In genomic region chr12:69900720-69901131, GRCh38 we compare ENCODE assay signal across 8 cellular contexts.
DNase-seq lines count a peak whose midpoint lies in the region; ATAC-seq lines count a peak whose summit lies in the region.

No MANE protein-coding gene starts in this region.

- peak; percentile 5 for DNase-seq in GM19238 (ENCODE audit: insufficient read length, low spot score)
- peak; percentile 69 to 93 for DNase-seq in NCI-H526 (lab: John Stamatoyannopoulos, UW)
- DNase-seq in activated CD4-positive, alpha-beta T cell treated with anti-CD3 and anti-CD28 coated beads, Interleukin-2, amount 50 U/mL, for 48 hours, result peak; percentile 49 to 71
- DNase-seq in effector memory CD4-positive, alpha-beta T cell, result peak in 2 of 3 donors; percentile 2 to 38
- DNase-seq in mucosa of gallbladder (ENCODE audit: low spot score), result peak; percentile 84
- peak; percentile 50 for DNase-seq in stimulated activated CD8-positive, alpha-beta memory T cell treated with anti-CD3 and anti-CD28 coated beads, Interleukin-7, amount 100 ng/mL, for 24 hours (ENCODE audit: low read depth)

- ATAC-seq in HG03520 (IDR thresholded peaks at IDR 0.05; ENCODE audit: unreplicated experiment), result peak; percentile 74

- peak overlapping the region in 2 of 11 experiments; percentile 13 to 34; a peak in 4 of 22 replicates for H3K27ac ChIP-seq in BLaER1 treated with 17β-estradiol and CSF1 and Interleukin-3, amounts not matched to agents 10 nM and 100 nM
- no peak overlapping the region for H3K27ac ChIP-seq in effector memory CD4-positive, alpha-beta T cell (ENCODE audit: insufficient read depth, low read length, poor library complexity, severe bottlenecking)

- peak overlapping the region; percentile 32 to 66 (median 50); a peak in 21 of 22 replicates for H3K4me2 ChIP-seq in BLaER1 treated with 17β-estradiol and CSF1 and Interleukin-3, amounts not matched to agents 10 nM and 100 nM

- no peak overlapping the region for H3K9ac ChIP-seq in BLaER1 treated with 17β-estradiol and CSF1 and Interleukin-3, amounts not matched to agents 10 nM and 100 nM

- no peak overlapping the region for H3K4me3 ChIP-seq in BLaER1 treated with 17β-estradiol and CSF1 and Interleukin-3, amounts not matched to agents 10 nM and 100 nM
- H3K4me3 ChIP-seq in effector memory CD4-positive, alpha-beta T cell (ENCODE audit: insufficient read depth, low read depth, low read length, poor library complexity, severe bottlenecking), result no peak overlapping the region

- H3K36me3 ChIP-seq in BLaER1 treated with 17β-estradiol and CSF1 and Interleukin-3, amounts not matched to agents 10 nM and 100 nM, result no peaks in the 10 kb centered on the region
- no peaks in the 10 kb centered on the region for H3K36me3 ChIP-seq in effector memory CD4-positive, alpha-beta T cell (ENCODE audit: control insufficient read depth, insufficient read depth, low read length)

- no peaks in the 10 kb centered on the region for H3K9me3 ChIP-seq in BLaER1 treated with 17β-estradiol and CSF1 and Interleukin-3, amounts not matched to agents 10 nM and 100 nM (replicated peaks in 1 of 11)
- no peaks in the 10 kb centered on the region for H3K9me3 ChIP-seq in effector memory CD4-positive, alpha-beta T cell (ENCODE audit: control insufficient read depth, low read length)

- H4K20me1 ChIP-seq in BLaER1 treated with 17β-estradiol and CSF1 and Interleukin-3, amounts not matched to agents 10 nM and 100 nM, result no peaks in the 10 kb centered on the region

- H3K27me3 ChIP-seq in BLaER1 treated with 17β-estradiol and CSF1 and Interleukin-3, amounts not matched to agents 10 nM and 100 nM, result no peaks in the 10 kb centered on the region
- no peaks in the 10 kb centered on the region for H3K27me3 ChIP-seq in effector memory CD4-positive, alpha-beta T cell (replicated peaks; ENCODE audit: control insufficient read depth, insufficient read depth, low read length, poor library complexity, severe bottlenecking)

- peaks cover 8 to 36% (median 14%) of the 10 kb centered on the region in 10 experiments for H3K4me1 ChIP-seq in BLaER1 treated with 17β-estradiol and CSF1 and Interleukin-3, amounts not matched to agents 10 nM and 100 nM
- no peaks in the 10 kb centered on the region for H3K4me1 ChIP-seq in effector memory CD4-positive, alpha-beta T cell (ENCODE audit: control insufficient read depth, insufficient read depth, low read length, poor library complexity, severe bottlenecking)

Comparison
In these comparisons a context has a peak if more than half of its experiments do, and no peak if none do; other contexts are left out.
1. DNase-seq: peak in every context shown above with its lines; median percentile 84 in mucosa of gallbladder; 81 in NCI-H526; 60 in activated CD4-positive, alpha-beta T cell treated with anti-CD3 and anti-CD28 coated beads, Interleukin-2, amount 50 U/mL, for 48 hours; 50 in stimulated activated CD8-positive, alpha-beta memory T cell treated with anti-CD3 and anti-CD28 coated beads, Interleukin-7, amount 100 ng/mL, for 24 hours; 20 in effector memory CD4-positive, alpha-beta T cell; 5 in GM19238.